ENCODE assay signal across 9 cellular contexts in the genomic region with DNA sequence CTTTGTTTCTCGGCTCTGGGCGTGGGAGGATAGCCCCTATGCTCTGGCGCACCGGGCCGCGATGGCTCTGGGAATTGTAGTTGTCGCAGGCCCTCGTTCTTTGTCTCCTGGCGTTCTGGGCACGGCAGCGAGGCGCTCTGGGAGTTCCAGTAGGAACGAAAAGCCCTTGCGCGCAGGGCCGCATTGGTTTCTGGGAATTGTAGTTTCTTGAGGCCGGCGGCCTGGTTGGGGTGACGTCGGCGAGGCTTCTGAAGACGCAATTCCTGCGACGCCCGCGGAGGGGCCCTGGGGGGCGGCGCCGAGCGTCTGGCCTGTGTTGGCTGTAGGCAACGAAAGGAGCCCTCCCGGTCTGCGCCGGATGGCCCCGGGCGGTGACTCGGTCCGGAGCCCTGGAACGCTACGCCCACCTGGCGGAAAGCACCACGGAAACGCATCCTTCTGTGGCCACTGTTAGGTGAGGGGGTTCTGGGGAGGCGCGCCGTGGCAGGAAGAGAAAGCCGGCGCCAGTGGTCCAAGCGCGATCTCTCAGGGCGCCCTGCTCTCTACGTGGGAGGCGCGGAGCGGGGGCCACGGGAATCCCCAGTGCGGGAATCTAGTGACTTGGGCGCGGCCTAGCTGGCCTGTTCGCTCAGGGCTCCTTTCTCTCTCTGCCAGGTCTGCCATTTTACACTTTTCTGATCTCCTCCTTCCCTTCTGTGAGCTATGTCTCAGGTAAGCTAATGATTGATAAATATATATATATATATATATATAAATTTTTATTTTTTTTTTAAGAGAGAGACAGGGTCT. TPM values are rescaled to one million over a fixed set of nuclear protein-coding genes. Genes with fewer than 3 reads are reported as not detected.
A peak's percentile ranks its signal among the peaks of the same experiment; 100 is the strongest.
DNase-seq lines count a peak whose midpoint lies in the region; ATAC-seq lines count a peak whose summit lies in the region.
"Had no signal": no experiment of that assay in that cellular context is flagged by ENCODE, and none has a peak within 500 bp of the region (broad histone marks: within the 10 kb centered on the region; RNA-seq: fewer than 3 reads in every experiment).

Gene ZNF140, plus strand, starts transcription at position 305 of the 789 bp plus-strand sequence. Its CDS starts 398 bp downstream, at position 703.

- DNase-seq in AML-193 (lab: John Stamatoyannopoulos, UW) (peak; percentile 80), NCI-H345 (lab: John Stamatoyannopoulos, UW) (peak; percentile 98), cortex of kidney (lab: John Stamatoyannopoulos, UW) (peak; percentile 53), left lobe of liver (ENCODE audit: low spot score) (peak; percentile 97)
- DNase-seq in activated CD4-positive, alpha-beta T cell treated with anti-CD3 and anti-CD28 coated beads for 36 hours, result peak; percentile 97
- peak; percentile 93 for DNase-seq in stimulated activated CD4-positive, alpha-beta T cell treated with anti-CD3 and anti-CD28 coated beads, Interleukin-2, amount 100 ng/mL, for 4 hours (ENCODE audit: low read depth)

- POLR2A ChIA-PET in activated CD4-positive, alpha-beta T cell treated with anti-CD3 and anti-CD28 coated beads for 36 hours (lab: Charles Lee), result interaction anchor here (0.7 to 1.1 kb wide), 5 partner anchors 43 to 319 kb away, joined by 3 to 7 read pairs (median 5); partner anchors contain the start of genes ANKLE2, ZNF10, ZNF26 and ZNF268

- H3K9me3 Mint-ChIP-seq in activated CD4-positive, alpha-beta T cell treated with anti-CD3 and anti-CD28 coated beads for 36 hours (ENCODE audit: low read depth), result peaks cover 55% of the 10 kb centered on the region

- ATAC-seq in GM18907 (IDR thresholded peaks at IDR 0.05; ENCODE audit: unreplicated experiment) (peak; percentile 82), HG03159 (IDR thresholded peaks at IDR 0.05; ENCODE audit: unreplicated experiment) (peak; percentile 72), left lobe of liver (peak; percentile 80)
- peak; percentile 64 for ATAC-seq in activated CD4-positive, alpha-beta T cell treated with anti-CD3 and anti-CD28 coated beads for 36 hours

- CTCF ChIA-PET in activated CD4-positive, alpha-beta T cell treated with anti-CD3 and anti-CD28 coated beads for 36 hours (lab: Charles Lee), result interaction anchor here (0.7 to 1.3 kb wide), 5 partner anchors 50 to 123 kb away, joined by 3 to 5 read pairs (median 3); partner anchors contain the start of genes ZNF10, ZNF268 and ZNF891

- intact Hi-C loops in activated CD4-positive, alpha-beta T cell treated with anti-CD3 and anti-CD28 coated beads for 36 hours (cut with DNase I, micrococcal nuclease), result loop anchor here (1.0 kb wide), 10 partner anchors 44 to 371 kb away; partner anchors contain the start of genes CHFR (in 2 of the 2), ZNF10 (in 2 of the 2), ZNF26 (in 2 of the 2) and ZNF268 (in 2 of the 2)

- H3K36me3 Mint-ChIP-seq in activated CD4-positive, alpha-beta T cell treated with anti-CD3 and anti-CD28 coated beads for 36 hours (ENCODE audit: low read depth), result peaks cover 67% of the 10 kb centered on the region

- no peak within 1 kb of the TSS for H3K27ac Mint-ChIP-seq in activated CD4-positive, alpha-beta T cell treated with anti-CD3 and anti-CD28 coated beads for 36 hours
- H3K27ac Mint-ChIP-seq: stimulated activated naive CD8-positive, alpha-beta T cell treated with anti-CD3 and anti-CD28 coated beads, Interleukin-15, Interleukin-2, amounts not matched to agents 100 ng/mL and 50 ng/mL, for 24 hours had no signal

- no peak within 1 kb of the TSS for H3K4me3 Mint-ChIP-seq in activated CD4-positive, alpha-beta T cell treated with anti-CD3 and anti-CD28 coated beads for 36 hours
- H3K4me3 Mint-ChIP-seq: stimulated activated naive CD8-positive, alpha-beta T cell treated with anti-CD3 and anti-CD28 coated beads, Interleukin-15, Interleukin-2, amounts not matched to agents 100 ng/mL and 50 ng/mL, for 24 hours had no signal

- peaks cover 13% of the 10 kb centered on the region for H3K4me1 Mint-ChIP-seq in activated CD4-positive, alpha-beta T cell treated with anti-CD3 and anti-CD28 coated beads for 36 hours

- H3K27me3 Mint-ChIP-seq in activated CD4-positive, alpha-beta T cell treated with anti-CD3 and anti-CD28 coated beads for 36 hours, result no peaks in the 10 kb centered on the region
- H3K27me3 Mint-ChIP-seq: stimulated activated naive CD8-positive, alpha-beta T cell treated with anti-CD3 and anti-CD28 coated beads, Interleukin-15, Interleukin-2, amounts not matched to agents 100 ng/mL and 50 ng/mL, for 24 hours had no signal

RNA-seq across cellular contexts. Expression of gene ZNF140, which starts in this region (rescaled TPM):
- total RNA-seq in activated CD4-positive, alpha-beta T cell treated with anti-CD3 and anti-CD28 coated beads for 36 hours, result 10 to 100 TPM; 13.3 to 14.3 TPM
- 5.7 TPM for total RNA-seq in left lobe of liver

Comparison
In these comparisons a context has a peak if more than half of its experiments do, and no peak if none do; other contexts are left out.
1. Peak in every context shown above with its lines: DNase-seq and ATAC-seq.